In genomic region chr14:97697772-97698171, GRCh38 we compare ENCODE assay signal across 14 cellular contexts.
DNase-seq lines count a peak whose midpoint lies in the region; ATAC-seq and TF ChIP-seq lines count a peak whose summit lies in the region.
"Had no signal": no experiment of that assay in that cellular context is flagged by ENCODE, and none has a peak within 500 bp of the region (broad histone marks: within the 10 kb centered on the region; RNA-seq: fewer than 3 reads in every experiment).

No MANE protein-coding gene starts in this region.

- no peak overlapping the region for H3K4ac ChIP-seq in H9 (ENCODE audit: low read depth, low read length)

- DNase-seq in activated CD4-positive, alpha-beta T cell treated with anti-CD3 and anti-CD28 coated beads for 48 hours, result peak; percentile 48
- no peak for DNase-seq in activated CD4-positive, alpha-beta T cell treated with anti-CD3 and anti-CD28 coated beads for 1 hour
- DNase-seq in MV-4-11 (lab: John Stamatoyannopoulos, UW) (peak; percentile 4), OCI-M2 (lab: John Stamatoyannopoulos, UW; ENCODE audit: unreplicated experiment) (no peak), H9 (no peak), lower lobe of right lung (no peak)
- peak; percentile 27 for DNase-seq in activated gamma-delta T cell treated with anti-CD3 and anti-CD28 coated beads, Interleukin-2, amount 50 U/mL, for 16 hours (ENCODE audit: low read depth)
- peak; percentile 23 for DNase-seq in stimulated activated CD8-positive, alpha-beta memory T cell treated with anti-CD3 and anti-CD28 coated beads, Interleukin-7, amount 100 ng/mL, for 4 hours (ENCODE audit: low read depth in 2 of 2)
- DNase-seq: effector memory CD4-positive, alpha-beta T cell; NCI-H1694; OCI-M1; testis had no signal

- peaks cover under 1 to 5% of the 10 kb centered on the region in 2 experiments; a peak in 2 of 4 replicates for H3K4me1 Mint-ChIP-seq in H9

- H3K18ac ChIP-seq in H9 (ENCODE audit: insufficient read length, low read depth, low read length), result no peak overlapping the region

- no peak overlapping the region for H2BK15ac ChIP-seq in H9 (ENCODE audit: low read depth, low read length)

- no peaks in the 10 kb centered on the region for H3K36me3 ChIP-seq in lower lobe of right lung

- peaks cover 6 to 9% of the 10 kb centered on the region in 2 experiments for H3K9me3 Mint-ChIP-seq in H9

- no peak overlapping the region for H2BK5ac ChIP-seq in H9 (ENCODE audit: insufficient read length, low read length)

- H3K36me3 Mint-ChIP-seq in H9 (ENCODE audit: insufficient read depth in 1 of 3, low read depth in 3 of 3), result peaks cover 2 to 9% (median 3%) of the 10 kb centered on the region in 3 experiments; a peak in 6 of 7 replicates

- no peaks in the 10 kb centered on the region for H3K4me1 ChIP-seq in H9 (ENCODE audit: insufficient read depth, low read length)
- no peaks in the 10 kb centered on the region for H3K4me1 ChIP-seq in lower lobe of right lung
- H3K4me1 ChIP-seq: testis had no signal

- no peak overlapping the region for H4K5ac ChIP-seq in H9 (ENCODE audit: insufficient read length, low read depth, low read length)

- no peaks in the 10 kb centered on the region for H3K79me2 ChIP-seq in H9 (ENCODE audit: insufficient read depth, low read length)
- H3K79me2 ChIP-seq: parathyroid adenoma had no signal

- no peak overlapping the region for H2BK20ac ChIP-seq in H9 (ENCODE audit: low read depth, low read length, poor library complexity, severe bottlenecking)

- no peak overlapping the region for H3K27ac Mint-ChIP-seq in H9

- H3K27me3 ChIP-seq in H9 (ENCODE audit: insufficient read depth, low read length) (no peaks in the 10 kb centered on the region), lower lobe of right lung (ENCODE audit: low read depth) (no peaks in the 10 kb centered on the region)
- H3K27me3 ChIP-seq: testis had no signal

- no peak overlapping the region for H3K4me3 Mint-ChIP-seq in H9

- no peaks in the 10 kb centered on the region for H3K9me3 ChIP-seq in H9 (ENCODE audit: control insufficient read depth, low read depth, low read length)
- H3K9me3 ChIP-seq in lower lobe of right lung, result no peaks in the 10 kb centered on the region
- H3K9me3 ChIP-seq: testis had no signal

- TF ChIP-seq CTCF in H9 (conservative IDR thresholded peaks at IDR 0.05), result no peak
- TF ChIP-seq CTCF in lower lobe of right lung (IDR thresholded peaks at IDR 0.05), result no peak

- WGBS in H9 (ENCODE audit: extremely low coverage, insufficient read length, low lambda C conversion rate), result no CpG with 5 or more reads among the region's 2 CpGs

- no peak overlapping the region for H4K91ac ChIP-seq in H9 (ENCODE audit: insufficient read length, low read depth, low read length)

- no peak overlapping the region for H3K4me2 ChIP-seq in H9 (ENCODE audit: insufficient read depth, insufficient read length, low read length)

- ATAC-seq in lower lobe of right lung, result no peak

- H2BK120ac ChIP-seq in H9 (ENCODE audit: low read depth, low read length, poor library complexity, severe bottlenecking), result no peak overlapping the region

- no peak overlapping the region for H2BK12ac ChIP-seq in H9 (ENCODE audit: insufficient read length, low read depth, low read length)

- no peaks in the 10 kb centered on the region for H3K23me2 ChIP-seq in H9 (ENCODE audit: insufficient read length, low read depth, low read length, poor library complexity, severe bottlenecking)

- H2AFZ ChIP-seq in H9 (ENCODE audit: low read length), result no peak overlapping the region

- no peak overlapping the region for H4K8ac ChIP-seq in H9 (replicated peaks; ENCODE audit: insufficient read length, low read depth, low read length)

- H3K56ac ChIP-seq in H9 (ENCODE audit: insufficient read length, low read depth, low read length), result no peak overlapping the region

- H3K4me3 ChIP-seq in lower lobe of right lung, result no peak overlapping the region
- H3K4me3 ChIP-seq: SK-N-MC, testis had no signal

- intact Hi-C loops in lower lobe of right lung (cut with DNase I), result no loop called here

- no peak overlapping the region for H3K23ac ChIP-seq in H9 (ENCODE audit: insufficient read length, low read depth, low read length)

- H3K9ac ChIP-seq in H9 (ENCODE audit: extremely low read depth, insufficient read length, low read length), result no peak overlapping the region
- H3K9ac ChIP-seq: parathyroid adenoma had no signal

- H3K14ac ChIP-seq in H9 (ENCODE audit: insufficient read depth, low read length), result no peak overlapping the region

- H2AK5ac ChIP-seq in H9 (ENCODE audit: insufficient read length, low read length), result no peak overlapping the region

- no peaks in the 10 kb centered on the region for H4K20me1 ChIP-seq in H9 (ENCODE audit: control insufficient read depth, insufficient read depth, insufficient read length)

- peaks cover 5% of the 10 kb centered on the region; the same call in 1 of the 2 replicates for H3K27me3 Mint-ChIP-seq in H9 (ENCODE audit: low read depth)

- H3T11ph ChIP-seq in H9 (ENCODE audit: low read length), result no peak overlapping the region

- H3K27ac ChIP-seq in H9 (ENCODE audit: insufficient read length, low read depth, low read length) (no peak overlapping the region), lower lobe of right lung (no peak overlapping the region)
- H3K27ac ChIP-seq: parathyroid adenoma, SK-N-MC, testis had no signal

- no peaks in the 10 kb centered on the region for H3K79me1 ChIP-seq in H9 (ENCODE audit: insufficient read depth, low read depth, low read length, poor library complexity, severe bottlenecking)

Comparison
In these comparisons a context has a peak if more than half of its experiments do, and no peak if none do; other contexts are left out.
1. DNase-seq: peak in activated CD4-positive, alpha-beta T cell treated with anti-CD3 and anti-CD28 coated beads for 48 hours (single experiment), MV-4-11 (single experiment), activated gamma-delta T cell treated with anti-CD3 and anti-CD28 coated beads, Interleukin-2, amount 50 U/mL, for 16 hours (single experiment) and stimulated activated CD8-positive, alpha-beta memory T cell treated with anti-CD3 and anti-CD28 coated beads, Interleukin-7, amount 100 ng/mL, for 4 hours (2 of 2); none in activated CD4-positive, alpha-beta T cell treated with anti-CD3 and anti-CD28 coated beads for 1 hour (single experiment), OCI-M2 (single experiment), H9 (single experiment) and lower lobe of right lung (single experiment).